17 cellular contexts compared by ENCODE assay signal in the genomic region with DNA sequence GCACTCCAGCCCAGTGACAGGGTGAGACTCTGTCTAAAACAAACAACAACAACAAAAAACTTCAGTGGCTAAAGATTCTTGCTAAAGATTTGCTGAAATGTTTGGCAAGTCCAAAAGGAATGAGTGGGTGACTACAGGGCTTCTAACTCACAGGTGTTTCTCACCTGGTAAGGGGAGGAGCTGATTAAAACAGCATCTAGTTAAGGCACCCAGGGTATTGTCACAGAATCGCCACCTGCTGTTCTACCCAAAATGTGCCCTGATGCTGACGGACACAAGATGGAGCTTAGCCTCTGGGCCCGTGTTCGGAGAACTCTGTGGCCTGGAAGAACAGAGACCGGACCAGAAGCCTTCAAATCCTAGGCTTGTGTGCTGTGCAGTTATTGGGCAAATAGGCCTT.
"Had no signal": no experiment of that assay in that cellular context is flagged by ENCODE, and none has a peak within 500 bp of the region (broad histone marks: within the 10 kb centered on the region; RNA-seq: fewer than 3 reads in every experiment).

No MANE protein-coding gene starts in this region.

- H3K27me3 ChIP-seq: dorsolateral prefrontal cortex, foreskin keratinocyte, right lobe of liver, tibial artery, upper lobe of right lung, vagina had no signal

- H3K4me3 Mint-ChIP-seq: naive B cell; nephron; stimulated activated memory B cell treated with anti-CD40 and anti-IgM and Interleukin-4, amounts not matched to agents 10 μg/mL and 1 μg/mL and 100 μg/mL, for 72 hours; stimulated activated naive CD8-positive, alpha-beta T cell treated with anti-CD3 and anti-CD28 coated beads, Interleukin-15, Interleukin-2, amounts not matched to agents 100 ng/mL and 50 ng/mL, for 24 hours had no signal

- H3K27me3 Mint-ChIP-seq: naive B cell; stimulated activated memory B cell treated with anti-CD40 and anti-IgM and Interleukin-4, amounts not matched to agents 10 μg/mL and 1 μg/mL and 100 μg/mL, for 72 hours; stimulated activated naive CD8-positive, alpha-beta T cell treated with anti-CD3 and anti-CD28 coated beads, Interleukin-15, Interleukin-2, amounts not matched to agents 100 ng/mL and 50 ng/mL, for 24 hours had no signal

- H3K79me2 ChIP-seq: parathyroid adenoma had no signal

- H3K36me3 ChIP-seq: right lobe of liver had no signal

- DNase-seq: cortex of kidney; dorsolateral prefrontal cortex; effector CD8-positive, alpha-beta T cell; foreskin keratinocyte; mesendoderm; naive B cell; psoas muscle; retina; right lobe of liver; stimulated activated CD4-positive, alpha-beta T cell treated with anti-CD3 and anti-CD28 coated beads, Interleukin-4, amount 100 ng/mL, for 24 hours; tibial artery; upper lobe of right lung had no signal

- H3K27ac Mint-ChIP-seq: nephron; stimulated activated memory B cell treated with anti-CD40 and anti-IgM and Interleukin-4, amounts not matched to agents 10 μg/mL and 1 μg/mL and 100 μg/mL, for 72 hours; stimulated activated naive CD8-positive, alpha-beta T cell treated with anti-CD3 and anti-CD28 coated beads, Interleukin-15, Interleukin-2, amounts not matched to agents 100 ng/mL and 50 ng/mL, for 24 hours had no signal

- H3K4me3 ChIP-seq: dorsolateral prefrontal cortex, psoas muscle, right lobe of liver, tibial artery, upper lobe of right lung, vagina had no signal

- H2AFZ ChIP-seq: parathyroid adenoma had no signal

- H3K4me1 ChIP-seq: foreskin keratinocyte, parathyroid adenoma, psoas muscle, right lobe of liver, tibial artery, upper lobe of right lung, vagina had no signal

- H3K9ac ChIP-seq: parathyroid adenoma had no signal

- ATAC-seq: foreskin keratinocyte; right lobe of liver; stimulated activated memory B cell treated with anti-CD40 and anti-IgM and Interleukin-4, amounts not matched to agents 10 μg/mL and 1 μg/mL and 100 μg/mL, for 72 hours; upper lobe of right lung had no signal

- H3K27ac ChIP-seq: dorsolateral prefrontal cortex, foreskin keratinocyte, parathyroid adenoma, psoas muscle, right lobe of liver, tibial artery, upper lobe of right lung, vagina had no signal
